ENCODE assay signal across 8 cellular contexts in genomic region chr12:54191550-54192022, GRCh38. TPM values are rescaled to one million over a fixed set of nuclear protein-coding genes. Genes with fewer than 3 reads are reported as not detected.
DNase-seq lines count a peak whose midpoint lies in the region; ATAC-seq and TF ChIP-seq lines count a peak whose summit lies in the region.

No MANE protein-coding gene starts in this region.

- peaks cover 17% of the 10 kb centered on the region for H3K4me1 Mint-ChIP-seq in activated CD4-positive, alpha-beta memory T cell treated with anti-CD3 and anti-CD28 coated beads for 36 hours (ENCODE audit: low read depth)

- ATAC-seq in GM18505 (IDR thresholded peaks at IDR 0.05; ENCODE audit: unreplicated experiment), result no peak

- no peak overlapping the region for H3K27ac Mint-ChIP-seq in activated CD4-positive, alpha-beta memory T cell treated with anti-CD3 and anti-CD28 coated beads for 36 hours

- H3K4me3 Mint-ChIP-seq in activated CD4-positive, alpha-beta memory T cell treated with anti-CD3 and anti-CD28 coated beads for 36 hours, result no peak overlapping the region

- H3K9me3 Mint-ChIP-seq in activated CD4-positive, alpha-beta memory T cell treated with anti-CD3 and anti-CD28 coated beads for 36 hours, result no peaks in the 10 kb centered on the region

- DNase-seq in ELR (ENCODE audit: low read depth), result peak; percentile 87
- DNase-seq in HL-60 (ENCODE audit: low read depth in 1 of 2, low spot score in 1 of 2), result peak; percentile 73 to 78
- peak; percentile 83 for DNase-seq in NCI-H774 (lab: John Stamatoyannopoulos, UW)
- peak; percentile 83 for DNase-seq in activated CD4-positive, alpha-beta memory T cell treated with anti-CD3 and anti-CD28 coated beads for 36 hours
- DNase-seq in ecto neural progenitor cell (ENCODE audit: low spot score), result peak; percentile 91
- DNase-seq in medulla oblongata (ENCODE audit: extremely low spot score), result peak; percentile 94
- DNase-seq in stimulated activated CD8-positive, alpha-beta memory T cell treated with anti-CD3 and anti-CD28 coated beads, Interleukin-12 subunit alpha, Interleukin-12 subunit beta, amount 100 ng/mL, for 1 hour (ENCODE audit: low read depth), result peak; percentile 49

- intact Hi-C loops in activated CD4-positive, alpha-beta memory T cell treated with anti-CD3 and anti-CD28 coated beads for 36 hours (cut with micrococcal nuclease), result loop anchor here (1.0 kb wide), 2 partner anchors 158 to 185 kb away; partner anchors contain the start of gene HOXC5

- CTCF ChIA-PET in activated CD4-positive, alpha-beta memory T cell treated with anti-CD3 and anti-CD28 coated beads for 36 hours (lab: Charles Lee), result interaction anchor here (0.5 to 9.6 kb wide), 25 partner anchors 9 to 254 kb away, joined by 3 to 127 read pairs (median 4); partner anchors contain the start of genes HOXC10, HOXC4, HOXC5 and HOXC8

- H3K27me3 Mint-ChIP-seq in activated CD4-positive, alpha-beta memory T cell treated with anti-CD3 and anti-CD28 coated beads for 36 hours, result peaks cover 24% of the 10 kb centered on the region

- peak; percentile 74 for TF ChIP-seq CTCF in HL-60 (IDR thresholded peaks at IDR 0.05; ENCODE audit: insufficient read depth, low read length)

- no peaks in the 10 kb centered on the region for H3K36me3 Mint-ChIP-seq in activated CD4-positive, alpha-beta memory T cell treated with anti-CD3 and anti-CD28 coated beads for 36 hours

- H3K27me3 ChIP-seq in HL-60 (ENCODE audit: insufficient read depth, poor library complexity, severe bottlenecking), result no peaks in the 10 kb centered on the region

- POLR2A ChIA-PET in activated CD4-positive, alpha-beta memory T cell treated with anti-CD3 and anti-CD28 coated beads for 36 hours (lab: Charles Lee), result interaction anchor here (0.6 to 1.3 kb wide), 2 partner anchors 159 to 271 kb away, joined by 3 to 4 read pairs; partner anchors contain the start of gene HOXC5

- H3K27ac ChIP-seq in HL-60 (replicated peaks), result no peak overlapping the region

- no peak overlapping the region for H3K4me3 ChIP-seq in HL-60 (replicated peaks; ENCODE audit: insufficient read depth, low read length)

- TF ChIP-seq POLR2A in GM18505 (IDR thresholded peaks at IDR 0.05; ENCODE audit: borderline replicate concordance, extremely low read depth, insufficient read depth, insufficient read length), result no peak

RNA-seq across cellular contexts. Expression of gene SMUG1, which starts 2.8 kb away (rescaled TPM):
- 10 to 100 TPM; 25.3 to 26.4 TPM for total RNA-seq in activated CD4-positive, alpha-beta memory T cell treated with anti-CD3 and anti-CD28 coated beads for 36 hours
